ENCODE assay signal across 14 cellular contexts in the genomic region with DNA sequence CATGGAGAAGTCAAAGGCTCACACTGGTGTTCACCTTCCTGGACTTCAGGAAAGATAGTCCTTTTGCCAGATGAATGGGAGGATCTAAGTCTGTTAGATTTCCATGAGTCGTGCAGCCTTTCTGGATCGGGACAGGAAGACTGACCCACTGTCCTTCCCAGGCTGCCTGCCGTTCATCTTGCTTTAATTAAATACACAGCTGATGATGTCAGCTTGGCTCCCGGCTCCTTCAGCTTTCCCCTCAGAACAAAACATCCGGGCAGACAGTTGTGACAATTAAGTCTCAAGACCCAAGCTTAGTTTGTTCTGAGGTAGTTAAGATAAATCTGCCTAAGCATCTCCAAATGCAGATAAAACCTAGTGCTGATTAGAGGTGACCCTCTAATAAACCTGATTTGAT. TPM values are rescaled to one million over a fixed set of nuclear protein-coding genes. Genes with fewer than 3 reads are reported as not detected.
DNase-seq lines count a peak whose midpoint lies in the region; ATAC-seq and TF ChIP-seq lines count a peak whose summit lies in the region.
"Had no signal": no experiment of that assay in that cellular context is flagged by ENCODE, and none has a peak within 500 bp of the region (broad histone marks: within the 10 kb centered on the region; RNA-seq: fewer than 3 reads in every experiment).

No MANE protein-coding gene starts in this region.

- ATAC-seq in GM18861 (IDR thresholded peaks at IDR 0.05; ENCODE audit: unreplicated experiment), result no peak
- ATAC-seq in HG03378 (IDR thresholded peaks at IDR 0.05; ENCODE audit: unreplicated experiment), result no peak
- ATAC-seq in omental fat pad (ENCODE audit: low FRiP score), result no peak
- ATAC-seq: A549; activated T-cell treated with anti-CD3 and anti-CD28 coated beads, Interleukin-2, amount 50 U/mL, for 4 hours; Panc1 had no signal

- no peak for TF ChIP-seq POLR2A in adrenal gland (IDR thresholded peaks at IDR 0.05)

- 16 to 37% (median 20%) methylated on average over 5 of the region's 5 CpGs for WGBS in adrenal gland, 4 donors
- 4% methylated on average over 5 of the region's 5 CpGs for WGBS in smooth muscle cell (ENCODE audit: low lambda C conversion rate)

- peaks cover 41% of the 10 kb centered on the region for H4K20me1 ChIP-seq in smooth muscle cell (ENCODE audit: low read depth)

- H3K9me3 ChIP-seq in adrenal gland (replicated peaks in 1 of 3) (no peaks in the 10 kb centered on the region), right atrium auricular region (no peaks in the 10 kb centered on the region), smooth muscle cell (replicated peaks; ENCODE audit: low read depth) (no peaks in the 10 kb centered on the region)
- H3K9me3 ChIP-seq: A549 had no signal

- H3F3A ChIP-seq in smooth muscle cell (ENCODE audit: low read depth), result no peaks in the 10 kb centered on the region

- H3K4me1 ChIP-seq in adrenal gland (replicated peaks in 1 of 2), result peaks cover 0 to 22% of the 10 kb centered on the region in 2 donors
- peaks cover 0 to 50% of the 10 kb centered on the region in 2 donors for H3K4me1 ChIP-seq in right atrium auricular region
- H3K4me1 ChIP-seq in smooth muscle cell (ENCODE audit: low read depth), result peaks cover 17% of the 10 kb centered on the region

- H2AFZ ChIP-seq in smooth muscle cell (ENCODE audit: low read depth), result no peak overlapping the region
- H2AFZ ChIP-seq: parathyroid adenoma had no signal

- DNase-seq in NCI-H1417 (lab: John Stamatoyannopoulos, UW) (peak in 2 of 3 experiments; percentile 69 to 83), NCI-H1417 treated with DMSO at 0.1 percent for 48 hours (lab: John Stamatoyannopoulos, UW) (no peak), adrenal gland (peak; percentile 25 to 81 (median 52)), right atrium auricular region (ENCODE audit: low spot score) (peak; percentile 71), smooth muscle cell (lab: John Stamatoyannopoulos, UW; ENCODE audit: unreplicated experiment) (no peak), omental fat pad (ENCODE audit: low spot score) (no peak)
- DNase-seq: activated T-cell treated with anti-CD3 and anti-CD28 coated beads, Interleukin-2, amount 50 U/mL, for 4 hours; NCI-H1436; stimulated activated CD4-positive, alpha-beta T cell treated with anti-CD3 and anti-CD28 coated beads, Interleukin-4, amount 100 ng/mL, for 4 hours had no signal

- H3K4me3 ChIP-seq in adrenal gland, result no peak overlapping the region
- no peak overlapping the region for H3K4me3 ChIP-seq in right atrium auricular region
- H3K4me3 ChIP-seq in smooth muscle cell, result no peak overlapping the region
- H3K4me3 ChIP-seq: A549 had no signal

- H3K27ac ChIP-seq in adrenal gland (peak overlapping the region in 1 of 5 donors; percentile 30), right atrium auricular region (peak overlapping the region; percentile 29 to 34), smooth muscle cell (ENCODE audit: low read depth) (no peak overlapping the region)
- H3K27ac ChIP-seq: A549, parathyroid adenoma had no signal

- no peak for TF ChIP-seq CTCF in adrenal gland (IDR thresholded peaks at IDR 0.05)
- TF ChIP-seq CTCF in right atrium auricular region (IDR thresholded peaks at IDR 0.05), result no peak
- TF ChIP-seq CTCF in smooth muscle cell (IDR thresholded peaks at IDR 0.05; ENCODE audit: borderline replicate concordance, insufficient read depth, poor library complexity, severe bottlenecking), result no peak
- no peak for TF ChIP-seq CTCF in omental fat pad (IDR thresholded peaks at IDR 0.05)

- H3K79me2 ChIP-seq in smooth muscle cell (ENCODE audit: low read depth), result no peaks in the 10 kb centered on the region
- H3K79me2 ChIP-seq: parathyroid adenoma had no signal

- H3K36me3 ChIP-seq in adrenal gland (replicated peaks in 1 of 2) (no peaks in the 10 kb centered on the region), right atrium auricular region (no peaks in the 10 kb centered on the region), smooth muscle cell (ENCODE audit: low read depth) (no peaks in the 10 kb centered on the region)

- H3K4me2 ChIP-seq in smooth muscle cell, result peak overlapping the region; percentile 49
- H3K4me2 ChIP-seq: A549 had no signal

- intact Hi-C loops in adrenal gland (cut with DNase I), result no loop called here

- no peaks in the 10 kb centered on the region for H3K27me3 ChIP-seq in adrenal gland
- H3K27me3 ChIP-seq in right atrium auricular region, result no peaks in the 10 kb centered on the region
- no peaks in the 10 kb centered on the region for H3K27me3 ChIP-seq in smooth muscle cell (ENCODE audit: low read depth)

- H3K9ac ChIP-seq in smooth muscle cell (ENCODE audit: low read depth), result no peak overlapping the region
- H3K9ac ChIP-seq: parathyroid adenoma had no signal

RNA-seq across cellular contexts. Expression of gene AUTS2, which starts 58.6 kb away (rescaled TPM):
- 10 to 100 TPM; 10.6 to 28.4 (median 15.2) TPM for total RNA-seq in adrenal gland
- 10 to 100 TPM in 1 of 3 donors, 1 to 10 TPM in 2; 6.4 to 18.7 (median 8.3) TPM for polyA plus RNA-seq in adrenal gland
- total RNA-seq in right atrium auricular region, result 1 to 10 TPM; 8.6 TPM
- total RNA-seq in smooth muscle cell, result 6.0 and 6.5 TPM in 2 replicates
- polyA plus RNA-seq in smooth muscle cell, result 8.6 and 11.4 TPM in 2 replicates
- total RNA-seq in omental fat pad, result 10 to 100 TPM; 13.2 to 27.0 (median 21.2) TPM

Comparison
In these comparisons a context has a peak if more than half of its experiments do, and no peak if none do; other contexts are left out.
1. DNase-seq: peak in NCI-H1417 (2 of 3), adrenal gland (7 of 7) and right atrium auricular region (single experiment); none in NCI-H1417 treated with DMSO at 0.1 percent for 48 hours (single experiment), smooth muscle cell (single experiment) and omental fat pad (single experiment).